ENCODE assay signal across 6 cellular contexts in genomic region chr3:67324554-67324953, GRCh38.
"Had no signal": no experiment of that assay in that cellular context is flagged by ENCODE, and none has a peak within 500 bp of the region (broad histone marks: within the 10 kb centered on the region; RNA-seq: fewer than 3 reads in every experiment).

No MANE protein-coding gene starts in this region.

- H3K4me3 ChIP-seq: K562 had no signal

- ATAC-seq: HepG2, K562 had no signal

- DNase-seq: IMR-90, KBM-7 had no signal

- FAIRE-seq: HepG2, HTR-8/SVneo, K562 had no signal

- H3K27ac ChIP-seq: HL-60 had no signal
